ENCODE assay signal across 8 cellular contexts in the genomic region with DNA sequence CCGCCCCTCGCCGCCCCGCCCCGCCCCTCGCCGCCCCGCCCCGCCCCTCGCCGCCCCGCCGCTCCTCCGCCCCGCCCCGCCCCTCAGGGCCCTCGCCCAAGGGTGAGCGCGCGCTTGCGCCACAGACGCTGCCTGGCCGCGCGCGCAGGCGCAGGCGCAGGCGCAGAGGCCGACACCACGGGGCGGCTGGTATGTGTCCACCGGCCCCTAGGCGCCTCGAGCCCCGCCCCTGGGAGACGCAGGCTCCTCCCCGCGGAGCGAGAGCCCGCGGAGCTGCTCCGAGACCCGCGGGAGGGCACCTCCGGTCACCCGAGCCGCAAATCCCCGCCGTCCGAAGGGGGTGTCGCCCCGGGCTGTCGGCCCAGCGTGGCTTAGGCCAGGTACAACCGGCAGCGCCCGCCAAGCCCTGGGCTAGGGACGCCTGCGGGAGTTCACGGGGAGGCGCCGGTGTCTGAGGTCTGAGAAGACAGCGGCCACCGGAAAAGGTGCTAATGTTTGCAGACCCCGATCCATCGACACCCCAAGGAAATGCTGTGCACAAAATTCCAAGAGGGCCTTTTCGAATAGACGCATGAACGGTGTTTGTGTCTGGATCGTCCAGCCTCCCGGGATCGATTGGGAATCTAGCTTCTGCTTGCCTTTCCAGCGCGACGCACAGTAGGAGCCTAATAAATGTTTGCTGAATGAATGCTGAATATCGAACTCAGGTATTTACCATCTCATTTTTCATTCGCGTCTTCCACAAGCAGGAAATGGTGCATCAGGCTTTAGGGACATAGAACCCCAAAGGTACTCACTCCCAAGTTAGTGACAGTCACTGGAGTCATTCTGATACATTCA. TPM values are rescaled to one million over a fixed set of nuclear protein-coding genes. Genes with fewer than 3 reads are reported as not detected.
DNase-seq lines count a peak whose midpoint lies in the region; ATAC-seq and TF ChIP-seq lines count a peak whose summit lies in the region.

No MANE protein-coding gene starts in this region.

- peak overlapping the region; percentile 80 for H3K4me3 Mint-ChIP-seq in Caco-2 (ENCODE audit: unreplicated experiment)

- peaks cover 7% of the 10 kb centered on the region for H3K36me3 Mint-ChIP-seq in Caco-2 (ENCODE audit: insufficient read depth, unreplicated experiment)

- CTCF ChIA-PET in Caco-2 (lab: Charles Lee), result interaction anchor here (1.9 kb wide), 1 partner anchor 47 kb away, joined by 7 read pairs; a partner anchor contains a TSS

- intact Hi-C loops in Caco-2 (cut with micrococcal nuclease; ENCODE audit: unreplicated experiment), result loop anchor here (5.0 kb wide), 2 partner anchors 42 to 657 kb away; no protein-coding TSS in a partner anchor

- H3K27ac ChIP-seq in OCI-LY1 (ENCODE audit: low read depth, low read length, poor library complexity, severe bottlenecking), result no peak overlapping the region

- no peak overlapping the region for H3K27ac Mint-ChIP-seq in Caco-2 (ENCODE audit: unreplicated experiment)

- H3K79me2 ChIP-seq in OCI-LY1 (ENCODE audit: insufficient read depth, low read length), result no peaks in the 10 kb centered on the region

- no peaks in the 10 kb centered on the region for H3K4me1 ChIP-seq in Caco-2
- H3K4me1 ChIP-seq in OCI-LY1 (ENCODE audit: insufficient read depth, low read length, severe bottlenecking), result peaks cover 32% of the 10 kb centered on the region
- H3K4me1 ChIP-seq in mucosa of stomach (ENCODE audit: control insufficient read depth, insufficient read depth, low read length), result no peaks in the 10 kb centered on the region

- no peaks in the 10 kb centered on the region for H3K9me3 Mint-ChIP-seq in Caco-2 (ENCODE audit: unreplicated experiment)

- no peaks in the 10 kb centered on the region for H4K20me1 ChIP-seq in OCI-LY1 (ENCODE audit: insufficient read depth, low read length)

- H3F3A ChIP-seq in OCI-LY1 (ENCODE audit: insufficient read depth, low read length), result no peaks in the 10 kb centered on the region

- no peaks in the 10 kb centered on the region for H3K27me3 Mint-ChIP-seq in Caco-2 (ENCODE audit: insufficient read depth, unreplicated experiment)

- no peak for TF ChIP-seq POLR2A in erythroblast (IDR thresholded peaks at IDR 0.05; ENCODE audit: low read length)

- H3K9me3 ChIP-seq in Caco-2 (no peaks in the 10 kb centered on the region), OCI-LY1 (ENCODE audit: low read length) (no peaks in the 10 kb centered on the region), mucosa of stomach (ENCODE audit: control insufficient read depth, low read length) (no peaks in the 10 kb centered on the region)

- BruUV-seq in Caco-2 (replicated peaks; lab: Mats Ljungman, UMichigan), result no TSS peak

- TF ChIP-seq CTCF in Caco-2 (IDR thresholded peaks at IDR 0.05; ENCODE audit: insufficient read depth in 1 of 2, low read depth in 1 of 2, low read length in 1 of 2, severe bottlenecking in 1 of 2, unreplicated experiment in 1 of 2) (no peak), OCI-LY1 (IDR thresholded peaks at IDR 0.05; ENCODE audit: low read length) (no peak)

- H3K9ac ChIP-seq in OCI-LY1 (ENCODE audit: low read length), result peak overlapping the region; percentile 86
- peak overlapping the region; percentile 47 for H3K9ac ChIP-seq in mucosa of stomach (ENCODE audit: low read length)

- H3K9me2 ChIP-seq in OCI-LY1 (ENCODE audit: low read depth, low read length), result no peaks in the 10 kb centered on the region

- H3K4me2 ChIP-seq in OCI-LY1 (ENCODE audit: low read length), result peak overlapping the region; percentile 74

- H3K27me3 ChIP-seq in Caco-2 (replicated peaks; ENCODE audit: control insufficient read depth, insufficient read depth, low read length), result no peaks in the 10 kb centered on the region
- no peaks in the 10 kb centered on the region for H3K27me3 ChIP-seq in OCI-LY1 (ENCODE audit: insufficient read depth, low read length)
- no peaks in the 10 kb centered on the region for H3K27me3 ChIP-seq in mucosa of stomach (ENCODE audit: control insufficient read depth, insufficient read depth, low read length)

- H2AFZ ChIP-seq in OCI-LY1 (ENCODE audit: low read length), result no peak overlapping the region

- DNase-seq in Caco-2 (peak; percentile 88 to 91), HUDEP-2 (lab: John Stamatoyannopoulos, UW; ENCODE audit: unreplicated experiment in 76 of 76) (peak in 72 of 76 experiments; percentile 3 to 87 (median 74)), activated T-cell treated with anti-CD3 and anti-CD28 coated beads for 48 hours (ENCODE audit: low read depth) (peak; percentile 86), erythroblast (lab: John Stamatoyannopoulos, UW) (peak; percentile 92 to 94)
- peak; percentile 52 to 75 for DNase-seq in stimulated activated CD8-positive, alpha-beta memory T cell treated with anti-CD3 and anti-CD28 coated beads, Interleukin-4, amount 100 ng/mL, for 4 hours (ENCODE audit: low read depth in 2 of 2, low spot score in 1 of 2)

- POLR2A ChIA-PET in Caco-2 (lab: Charles Lee), result no interaction called here

- peak; percentile 87 for ATAC-seq in GM21390 (IDR thresholded peaks at IDR 0.05; ENCODE audit: unreplicated experiment)

- H3K36me3 ChIP-seq in Caco-2 (ENCODE audit: control insufficient read depth, insufficient read depth, low read length), result no peaks in the 10 kb centered on the region
- H3K36me3 ChIP-seq in OCI-LY1 (ENCODE audit: insufficient read depth, low read length), result peaks cover 6% of the 10 kb centered on the region; the same call in 1 of the 2 replicates
- H3K36me3 ChIP-seq in mucosa of stomach (ENCODE audit: control insufficient read depth, insufficient read depth, low read length), result no peaks in the 10 kb centered on the region

- H3K4me1 Mint-ChIP-seq in Caco-2 (ENCODE audit: low read depth, unreplicated experiment), result peaks cover 6% of the 10 kb centered on the region

- H3K4me3 ChIP-seq in Caco-2 (ENCODE audit: low read depth, low read length) (peak overlapping the region; percentile 60), OCI-LY1 (ENCODE audit: low read depth, low read length, poor library complexity, severe bottlenecking) (peak overlapping the region; percentile 77), mucosa of stomach (ENCODE audit: low read length) (no peak overlapping the region)

RNA-seq across cellular contexts. Expression of a gene that starts 0.5 kb away (rescaled TPM):
- 23.8 and 26.3 TPM in 2 replicates for total RNA-seq in Caco-2 (2022)

RNA-seq across cellular contexts. Expression of a gene that starts 47.6 kb away (rescaled TPM):
- total RNA-seq in Caco-2 (2022), result 9.0 and 12.0 TPM in 2 replicates
